In the genomic region with DNA sequence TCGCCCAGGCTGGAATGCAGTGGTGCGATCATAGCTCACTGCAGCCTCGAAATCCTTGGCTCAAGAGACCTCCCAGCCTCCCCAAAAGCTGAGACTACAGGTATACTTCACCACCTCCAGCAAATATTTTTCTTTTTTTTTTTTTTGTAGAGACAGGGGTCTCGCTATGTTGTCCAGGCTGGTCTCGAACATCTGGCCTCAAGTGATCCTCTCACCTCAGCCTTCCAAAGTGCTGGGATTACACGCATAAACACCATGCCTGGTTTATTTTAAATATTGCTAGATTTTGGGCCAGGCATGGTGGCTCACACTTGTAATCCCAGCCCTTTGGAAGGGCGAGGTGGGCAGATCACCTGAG, we compare ENCODE assay signal across 10 cellular contexts. TPM values are rescaled to one million over a fixed set of nuclear protein-coding genes. Genes with fewer than 3 reads are reported as not detected.
DNase-seq lines count a peak whose midpoint lies in the region; TF ChIP-seq lines count a peak whose summit lies in the region.
"Had no signal": no experiment of that assay in that cellular context is flagged by ENCODE, and none has a peak within 500 bp of the region (broad histone marks: within the 10 kb centered on the region; RNA-seq: fewer than 3 reads in every experiment).

No MANE protein-coding gene starts in this region.

- peak overlapping the region; percentile 78; the same call in 1 of the 2 replicates for H3K27ac ChIP-seq in KMS-11
- H3K27ac ChIP-seq in effector memory CD4-positive, alpha-beta T cell (ENCODE audit: insufficient read depth, low read length, poor library complexity, severe bottlenecking), result no peak overlapping the region
- H3K27ac ChIP-seq in neural progenitor cell, result no peak overlapping the region

- H3K4me3 ChIP-seq in AG04449 (ENCODE audit: low read depth, low read length) (peak overlapping the region; percentile 45), KMS-11 (IDR thresholded peaks at IDR 0.05; ENCODE audit: insufficient read depth, low read depth, low read length) (no peak overlapping the region), neural progenitor cell (peak overlapping the region; percentile 74)
- peak overlapping the region; percentile 60 for H3K4me3 ChIP-seq in effector memory CD4-positive, alpha-beta T cell (ENCODE audit: insufficient read depth, low read depth, low read length, poor library complexity, severe bottlenecking)

- no peak overlapping the region for H3K27ac Mint-ChIP-seq in neural progenitor cell

- peaks cover 10% of the 10 kb centered on the region for H3K4me1 Mint-ChIP-seq in neural progenitor cell

- H3K4me2 ChIP-seq in KMS-11 (peak overlapping the region; percentile 87; the same call in 1 of the 2 replicates), neural progenitor cell (peak overlapping the region; percentile 78)

- POLR2A ChIA-PET in AG04449 (lab: Yijun Ruan, JAX), result interaction anchor here (0.9 to 4.5 kb wide), 5 partner anchors 24 to 37 kb away, joined by 4 to 52 read pairs (median 9); a partner anchor contains a TSS

- no peak overlapping the region for H3K4me3 Mint-ChIP-seq in neural progenitor cell
- H3K4me3 Mint-ChIP-seq: CD14-positive monocyte had no signal

- DNase-seq in AG04449 (ENCODE audit: low read depth, low spot score), result no peak
- DNase-seq in effector memory CD4-positive, alpha-beta T cell, result no peak
- no peak for DNase-seq in neural progenitor cell (ENCODE audit: low spot score)
- DNase-seq in retina, result no peak
- no peak for DNase-seq in SW480 (ENCODE audit: low spot score)
- DNase-seq in NCI-H82 treated with DMSO at 0.1 percent for 48 hours (lab: John Stamatoyannopoulos, UW; ENCODE audit: unreplicated experiment), result no peak
- DNase-seq in activated effector memory CD4-positive, alpha-beta T cell treated with anti-CD3 and anti-CD28 coated beads, Interleukin-2, amount 50 U/mL, for 16 hours, result no peak
- DNase-seq: NCI-H2171 had no signal

- peaks cover 23% of the 10 kb centered on the region for H3K4me1 ChIP-seq in KMS-11 (ENCODE audit: low read depth, poor library complexity, severe bottlenecking)
- peaks cover 8% of the 10 kb centered on the region for H3K4me1 ChIP-seq in effector memory CD4-positive, alpha-beta T cell (ENCODE audit: control insufficient read depth, insufficient read depth, low read length, poor library complexity, severe bottlenecking)
- peaks cover 12% of the 10 kb centered on the region for H3K4me1 ChIP-seq in neural progenitor cell

- H3F3A ChIP-seq in neural progenitor cell (ENCODE audit: low read depth), result peaks cover 34% of the 10 kb centered on the region

- peak overlapping the region; percentile 49; the same call in 1 of the 2 replicates for H3K9ac ChIP-seq in KMS-11
- H3K9ac ChIP-seq in neural progenitor cell, result no peak overlapping the region

- H3K36me3 Mint-ChIP-seq in neural progenitor cell, result peaks cover 3% of the 10 kb centered on the region

- H3K9me3 ChIP-seq in effector memory CD4-positive, alpha-beta T cell (ENCODE audit: control insufficient read depth, low read length), result no peaks in the 10 kb centered on the region
- no peaks in the 10 kb centered on the region for H3K9me3 ChIP-seq in neural progenitor cell (ENCODE audit: low read depth)

- H3K36me3 ChIP-seq in KMS-11 (ENCODE audit: insufficient read depth) (no peaks in the 10 kb centered on the region), neural progenitor cell (no peaks in the 10 kb centered on the region)
- H3K36me3 ChIP-seq in effector memory CD4-positive, alpha-beta T cell (ENCODE audit: control insufficient read depth, insufficient read depth, low read length), result no peaks in the 10 kb centered on the region

- H3K27me3 ChIP-seq in KMS-11 (ENCODE audit: insufficient read depth, low read depth) (no peaks in the 10 kb centered on the region), neural progenitor cell (no peaks in the 10 kb centered on the region)
- H3K27me3 ChIP-seq in effector memory CD4-positive, alpha-beta T cell (replicated peaks; ENCODE audit: control insufficient read depth, insufficient read depth, low read length, poor library complexity, severe bottlenecking), result no peaks in the 10 kb centered on the region

- CTCF ChIA-PET in AG04449 (lab: Yijun Ruan, JAX), result interaction anchor here (0.7 to 8.4 kb wide), 26 partner anchors 9 to 143 kb away, joined by 3 to 127 read pairs (median 7); no protein-coding TSS in a partner anchor

- no peaks in the 10 kb centered on the region for H4K20me1 ChIP-seq in KMS-11 (ENCODE audit: insufficient read depth)
- H4K20me1 ChIP-seq in neural progenitor cell (ENCODE audit: low read depth), result no peaks in the 10 kb centered on the region

- H2AFZ ChIP-seq in KMS-11 (ENCODE audit: low read depth), result peak overlapping the region; percentile 44; the same call in 1 of the 2 replicates
- peak overlapping the region; percentile 78 for H2AFZ ChIP-seq in neural progenitor cell (replicated peaks)

- TF ChIP-seq CTCF in AG04449 (IDR thresholded peaks at IDR 0.05; ENCODE audit: insufficient read depth, low read length, missing control alignments) (no peak), KMS-11 (conservative IDR thresholded peaks at IDR 0.05; ENCODE audit: low read depth, low read length) (no peak), neural progenitor cell (IDR thresholded peaks at IDR 0.05) (no peak)

- no peaks in the 10 kb centered on the region for H3K9me3 Mint-ChIP-seq in neural progenitor cell
- H3K9me3 Mint-ChIP-seq: CD14-positive monocyte had no signal

- H3K79me2 ChIP-seq in KMS-11 (ENCODE audit: insufficient read depth, low read depth) (no peaks in the 10 kb centered on the region), neural progenitor cell (ENCODE audit: low read depth) (no peaks in the 10 kb centered on the region)

- peaks cover 2% of the 10 kb centered on the region for H3K27me3 Mint-ChIP-seq in neural progenitor cell (ENCODE audit: insufficient read depth, low read depth)

RNA-seq across cellular contexts. Expression of a gene that starts 26.7 kb away (rescaled TPM):
- 857 and 897 TPM in 2 replicates for total RNA-seq in neural progenitor cell (ENCODE audit: low replicate concordance)

RNA-seq across cellular contexts. Expression of a gene that starts 47.8 kb away (rescaled TPM):
- 5.4 and 12.2 TPM in 2 replicates for total RNA-seq in neural progenitor cell (ENCODE audit: low replicate concordance)

RNA-seq across cellular contexts. Expression of a gene that starts 52.3 kb away (rescaled TPM):
- total RNA-seq in neural progenitor cell (ENCODE audit: low replicate concordance), result 2.5 TPM in 2 replicates
